In genomic region chr1:75305051-75305450, GRCh38 we compare ENCODE assay signal across 5 cellular contexts.
"Had no signal": no experiment of that assay in that cellular context is flagged by ENCODE, and none has a peak within 500 bp of the region (broad histone marks: within the 10 kb centered on the region; RNA-seq: fewer than 3 reads in every experiment).

No MANE protein-coding gene starts in this region.

- H3K4me3 ChIP-seq: GM23248 had no signal

- DNase-seq: GM23248, GOT3, H7, HCEC 1CT, IMR-90 had no signal

- H3K27ac ChIP-seq: GM23248 had no signal
